ENCODE assay signal across 11 cellular contexts in the genomic region with DNA sequence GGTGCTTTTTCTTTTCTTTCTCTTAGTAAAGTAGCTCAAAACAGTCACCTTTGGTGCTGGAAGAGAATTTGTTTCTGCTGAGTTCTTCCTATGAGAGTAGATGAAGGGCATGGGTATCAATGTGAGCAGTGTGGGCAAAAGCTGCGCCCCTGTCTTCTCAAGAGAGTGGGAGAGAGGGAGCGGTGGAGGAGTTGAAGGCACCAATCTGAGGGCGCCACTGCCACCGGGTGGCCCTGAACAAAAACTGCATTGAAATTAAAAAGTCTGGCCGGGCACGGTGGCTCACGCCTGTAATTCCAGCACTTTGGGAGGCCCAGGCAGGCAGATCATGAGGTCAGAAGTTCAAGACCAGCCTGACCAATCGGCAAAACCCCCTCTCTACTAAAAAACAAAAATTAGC. TPM values are rescaled to one million over a fixed set of nuclear protein-coding genes. Genes with fewer than 3 reads are reported as not detected.
DNase-seq lines count a peak whose midpoint lies in the region; ATAC-seq and TF ChIP-seq lines count a peak whose summit lies in the region.
"Had no signal": no experiment of that assay in that cellular context is flagged by ENCODE, and none has a peak within 500 bp of the region (broad histone marks: within the 10 kb centered on the region; RNA-seq: fewer than 3 reads in every experiment).

No MANE protein-coding gene starts in this region.

- no peaks in the 10 kb centered on the region for H3K9me3 Mint-ChIP-seq in neural crest cell
- no peaks in the 10 kb centered on the region for H3K9me3 Mint-ChIP-seq in effector memory CD8-positive, alpha-beta T cell

- H3K27ac Mint-ChIP-seq in neural crest cell (ENCODE audit: unreplicated experiment): no peak overlapping the region
- no peak overlapping the region for H3K27ac Mint-ChIP-seq in effector memory CD8-positive, alpha-beta T cell

- no peaks in the 10 kb centered on the region for H3K27me3 Mint-ChIP-seq in neural crest cell (ENCODE audit: low read depth)
- no peaks in the 10 kb centered on the region for H3K27me3 Mint-ChIP-seq in effector memory CD8-positive, alpha-beta T cell

- TF ChIP-seq POLR2A in body of pancreas (IDR thresholded peaks at IDR 0.05): no peak

- H3K36me3 Mint-ChIP-seq in neural crest cell (ENCODE audit: low read depth): peaks cover 13% of the 10 kb centered on the region
- H3K36me3 Mint-ChIP-seq in effector memory CD8-positive, alpha-beta T cell (ENCODE audit: insufficient read depth): peaks cover 69% of the 10 kb centered on the region

- intact Hi-C loops in body of pancreas (cut with DNase I): loop anchor here (10.0 kb wide), 1 partner anchor 114 kb away; the partner anchor contains the start of gene AKAP8

- TF ChIP-seq EP300 in Ishikawa (IDR thresholded peaks at IDR 0.05; ENCODE audit: borderline replicate concordance): no peak

- TF ChIP-seq RAD21 in Ishikawa (IDR thresholded peaks at IDR 0.05; ENCODE audit: low read depth): peak; percentile 45

- H3K4me1 ChIP-seq in body of pancreas: peaks cover 40% of the 10 kb centered on the region

- H3K4me3 Mint-ChIP-seq in neural crest cell: no peak overlapping the region
- no peak overlapping the region for H3K4me3 Mint-ChIP-seq in effector memory CD8-positive, alpha-beta T cell

- H3K9me3 ChIP-seq in body of pancreas: no peaks in the 10 kb centered on the region
- H3K9me3 ChIP-seq: SJSA1 had no signal

- H3K4me1 Mint-ChIP-seq in neural crest cell: no peaks in the 10 kb centered on the region
- H3K4me1 Mint-ChIP-seq in effector memory CD8-positive, alpha-beta T cell (ENCODE audit: low read depth in 2 of 2): peaks cover 6 to 8% of the 10 kb centered on the region in 2 donors

- TF ChIP-seq CTCF in body of pancreas (IDR thresholded peaks at IDR 0.05) (peak in 1 of 7 experiments; percentile 10), neural crest cell (conservative IDR thresholded peaks at IDR 0.05) (peak; percentile 53)

- no peak overlapping the region for H3K4me3 ChIP-seq in body of pancreas
- H3K4me3 ChIP-seq: SJSA1 had no signal

- DNase-seq in DMS 273 (lab: John Stamatoyannopoulos, UW; ENCODE audit: unreplicated experiment) (peak; percentile 44), DMS 273 treated with DMSO at 0.1 percent for 48 hours (lab: John Stamatoyannopoulos, UW) (no peak), body of pancreas (no peak), neural crest cell (ENCODE audit: low read depth, low spot score) (no peak), GM19238 (ENCODE audit: insufficient read length, low spot score) (no peak)
- DNase-seq in effector memory CD8-positive, alpha-beta T cell: no peak
- DNase-seq: 8988T, occipital lobe had no signal

- H3K27me3 ChIP-seq in body of pancreas: no peaks in the 10 kb centered on the region
- H3K27me3 ChIP-seq: SJSA1 had no signal

- H3K36me3 ChIP-seq in body of pancreas (replicated peaks in 1 of 2; ENCODE audit: insufficient read depth in 1 of 2, low read depth in 2 of 2): peaks cover 20 to 40% of the 10 kb centered on the region in 2 donors

- WGBS in body of pancreas, 2 donors: 85 to 86% methylated on average over 8 of the region's 8 CpGs

- ATAC-seq in body of pancreas: no peak
- ATAC-seq in effector memory CD8-positive, alpha-beta T cell (replicated peaks): no peak
- no peak for ATAC-seq in GM21619 (IDR thresholded peaks at IDR 0.05; ENCODE audit: unreplicated experiment)

- peak overlapping the region in 3 of 4 donors; percentile 42 to 58 (median 46) for H3K27ac ChIP-seq in body of pancreas
- H3K27ac ChIP-seq: SJSA1 had no signal

TF ChIP-seq in Ishikawa, 13 proteins besides CTCF, POLR2A, EP300 and RAD21:
- TF ChIP-seq CEBPB (IDR thresholded peaks at IDR 0.05): no peak

RNA-seq across cellular contexts. Expression of gene EPHX3, which starts 28.7 kb away (rescaled TPM):
- total RNA-seq in body of pancreas (not detected), neural crest cell (1.0 and 1.1 TPM in 2 replicates)
- total RNA-seq: occipital lobe had no signal
